Comparison of ENCODE assay signal across 18 cellular contexts in genomic region chr1:171798311-171798710, GRCh38.
"Had no signal": no experiment of that assay in that cellular context is flagged by ENCODE, and none has a peak within 500 bp of the region (broad histone marks: within the 10 kb centered on the region; RNA-seq: fewer than 3 reads in every experiment).

No MANE protein-coding gene starts in this region.

- ATAC-seq: naive thymus-derived CD4-positive, alpha-beta T cell; psoas muscle; right lobe of liver; upper lobe of right lung had no signal

- H3K27me3 ChIP-seq: neutrophil, right lobe of liver, tibial nerve, upper lobe of right lung had no signal

- DNase-seq: central memory CD4-positive, alpha-beta T cell; effector CD4-positive, alpha-beta T cell; endodermal cell; foreskin melanocyte; head of caudate nucleus; hippocampal formation; kidney glomerular epithelial cell; naive thymus-derived CD4-positive, alpha-beta T cell; psoas muscle; retina; right lobe of liver; stimulated activated CD4-positive, alpha-beta T cell treated with anti-CD3 and anti-CD28 coated beads, Interleukin-4, amount 100 ng/mL, for 1 hour; stimulated activated naive CD4-positive, alpha-beta T cell; upper lobe of right lung had no signal

- H3K27me3 Mint-ChIP-seq: memory B cell; naive thymus-derived CD4-positive, alpha-beta T cell had no signal

- H3K4me1 Mint-ChIP-seq: memory B cell had no signal

- H3K4me3 ChIP-seq: coronary artery, psoas muscle, right lobe of liver, tibial nerve, upper lobe of right lung had no signal

- H3K9me3 Mint-ChIP-seq: endodermal cell, memory B cell had no signal

- H3K9me3 ChIP-seq: neutrophil, psoas muscle, right lobe of liver, tibial nerve, upper lobe of right lung had no signal

- H3K4me1 ChIP-seq: psoas muscle had no signal

- H3K4me3 Mint-ChIP-seq: endodermal cell; memory B cell; naive thymus-derived CD4-positive, alpha-beta T cell had no signal
